8 cellular contexts compared by ENCODE assay signal in the genomic region with DNA sequence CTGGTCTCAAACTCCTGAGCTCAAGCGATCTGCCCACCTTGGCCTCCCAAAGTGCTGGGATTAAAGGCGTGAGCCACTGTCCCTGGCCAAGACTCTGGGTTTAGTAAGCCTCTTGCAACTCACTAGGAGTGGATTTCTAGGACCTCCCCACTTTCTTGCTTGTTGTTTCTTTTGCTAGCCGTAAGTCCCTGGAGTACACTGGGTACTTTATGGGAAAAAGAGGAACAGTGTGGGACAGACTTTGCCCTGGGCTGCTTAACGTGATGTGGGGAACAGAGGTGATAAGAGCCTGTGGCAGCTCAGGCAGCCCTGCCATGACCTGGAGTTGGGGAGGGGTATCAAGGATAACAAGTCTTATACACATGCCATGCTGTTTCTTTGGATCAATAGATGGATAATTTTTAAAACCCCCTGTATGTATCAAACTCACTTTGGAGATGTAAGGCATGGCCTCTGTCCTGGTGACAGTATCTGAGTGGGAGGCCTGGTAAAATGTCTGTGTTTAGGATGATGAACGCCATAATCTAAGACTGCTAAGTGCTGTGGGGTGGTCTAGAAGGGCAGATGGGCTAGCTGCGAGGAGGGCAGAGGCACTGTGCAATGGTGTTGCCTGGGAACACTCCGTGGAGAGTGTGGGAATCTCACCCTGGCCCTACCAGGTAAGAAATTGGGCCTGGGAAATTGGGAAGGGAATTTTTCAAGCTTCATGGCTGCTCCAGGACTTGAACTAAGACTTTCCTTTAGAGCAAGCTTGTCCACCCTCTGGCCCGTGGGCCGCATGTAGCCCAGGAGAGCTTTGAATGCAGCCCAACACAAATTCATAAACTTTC. TPM values are rescaled to one million over a fixed set of nuclear protein-coding genes. Genes with fewer than 3 reads are reported as not detected.
DNase-seq lines count a peak whose midpoint lies in the region; ATAC-seq lines count a peak whose summit lies in the region.

No MANE protein-coding gene starts in this region.

- H3K27ac Mint-ChIP-seq in activated CD4-positive, alpha-beta T cell treated with anti-CD3 and anti-CD28 coated beads for 36 hours, result peak overlapping the region; percentile 98
- peak overlapping the region; percentile 97 for H3K27ac Mint-ChIP-seq in memory B cell

- 67 to 70% (median 69%) methylated on average over 9 of the region's 9 CpGs for WGBS in adipose tissue, 3 donors

- no peak for DNase-seq in activated CD4-positive, alpha-beta T cell treated with anti-CD3 and anti-CD28 coated beads for 36 hours
- DNase-seq in activated CD4-positive, alpha-beta T cell treated with anti-CD3 and anti-CD28 coated beads, Interleukin-2, amount 50 U/mL, for 1 hour, result no peak
- no peak for DNase-seq in memory B cell (ENCODE audit: low spot score in 2 of 2)
- no peak for DNase-seq in COLO668 (lab: John Stamatoyannopoulos, UW; ENCODE audit: unreplicated experiment)

- CTCF ChIA-PET in activated CD4-positive, alpha-beta T cell treated with anti-CD3 and anti-CD28 coated beads for 36 hours (lab: Charles Lee), result interaction anchor here (0.5 to 1.1 kb wide), 8 partner anchors 14 to 1054 kb away, joined by 3 to 4 read pairs (median 3); no protein-coding TSS in a partner anchor

- peaks cover 5% of the 10 kb centered on the region for H3K36me3 Mint-ChIP-seq in activated CD4-positive, alpha-beta T cell treated with anti-CD3 and anti-CD28 coated beads for 36 hours (ENCODE audit: low read depth)
- peaks cover 8% of the 10 kb centered on the region for H3K36me3 Mint-ChIP-seq in memory B cell

- H3K4me1 Mint-ChIP-seq in activated CD4-positive, alpha-beta T cell treated with anti-CD3 and anti-CD28 coated beads for 36 hours, result peaks cover 86% of the 10 kb centered on the region
- peaks cover 57% of the 10 kb centered on the region for H3K4me1 Mint-ChIP-seq in memory B cell

- peak overlapping the region; percentile 30 for H3K27ac ChIP-seq in adipose tissue (ENCODE audit: low read depth, low read length)
- peak overlapping the region; percentile 32 for H3K27ac ChIP-seq in temporal lobe (ENCODE audit: low read depth, low read length)

- intact Hi-C loops in activated CD4-positive, alpha-beta T cell treated with anti-CD3 and anti-CD28 coated beads for 36 hours (cut with DNase I, micrococcal nuclease), result loop anchor here (2.0 kb wide), 2 partner anchors 15 to 31 kb away; no protein-coding TSS in a partner anchor

- ATAC-seq in activated CD4-positive, alpha-beta T cell treated with anti-CD3 and anti-CD28 coated beads for 36 hours, result no peak
- ATAC-seq in memory B cell (ENCODE audit: low read depth) (no peak), GM18519 (IDR thresholded peaks at IDR 0.05; ENCODE audit: low FRiP score, unreplicated experiment) (no peak), HG03521 (IDR thresholded peaks at IDR 0.05; ENCODE audit: unreplicated experiment) (no peak)

- H3K9me3 Mint-ChIP-seq in activated CD4-positive, alpha-beta T cell treated with anti-CD3 and anti-CD28 coated beads for 36 hours (ENCODE audit: low read depth), result no peaks in the 10 kb centered on the region
- peaks cover 2% of the 10 kb centered on the region for H3K9me3 Mint-ChIP-seq in memory B cell

- peak overlapping the region; percentile 70 for H3K4me3 Mint-ChIP-seq in activated CD4-positive, alpha-beta T cell treated with anti-CD3 and anti-CD28 coated beads for 36 hours
- H3K4me3 Mint-ChIP-seq in memory B cell, result peak overlapping the region; percentile 75

- no peaks in the 10 kb centered on the region for H3K27me3 Mint-ChIP-seq in activated CD4-positive, alpha-beta T cell treated with anti-CD3 and anti-CD28 coated beads for 36 hours
- no peaks in the 10 kb centered on the region for H3K27me3 Mint-ChIP-seq in memory B cell

- POLR2A ChIA-PET in activated CD4-positive, alpha-beta T cell treated with anti-CD3 and anti-CD28 coated beads for 36 hours (lab: Charles Lee), result interaction anchor here (0.6 to 1.8 kb wide), 6 partner anchors 9 to 1324 kb away, joined by 3 to 7 read pairs (median 6); no protein-coding TSS in a partner anchor

RNA-seq across cellular contexts. Expression of a gene that starts 54.8 kb away (rescaled TPM):
- total RNA-seq in activated CD4-positive, alpha-beta T cell treated with anti-CD3 and anti-CD28 coated beads for 36 hours, result 10 to 100 TPM; 33.7 to 40.8 TPM
- 10 to 100 TPM in 2 of 3 donors, 1 to 10 TPM in 1; 8.5 to 45.3 (median 27.7) TPM for polyA plus RNA-seq in adipose tissue
- total RNA-seq in temporal lobe, result 3.4 TPM
